8 cellular contexts compared by ENCODE assay signal in genomic region chr2:226791056-226791486, GRCh38. TPM values are rescaled to one million over a fixed set of nuclear protein-coding genes. Genes with fewer than 3 reads are reported as not detected.
DNase-seq lines count a peak whose midpoint lies in the region; ATAC-seq and TF ChIP-seq lines count a peak whose summit lies in the region.

No MANE protein-coding gene starts in this region.

- 0 out of 2 replicates have a peak overlapping the region, but pooled peaks have one; percentile 30 for H2BK20ac ChIP-seq in IMR-90 (ENCODE audit: low read depth, low read length)

- POLR2A ChIA-PET in IMR-90 (lab: Charles Lee; ENCODE audit: unreplicated experiment) = no interaction called here

- H3K4me3 ChIP-seq in IMR-90 (ENCODE audit: insufficient read depth, low read depth, low read length) (peak overlapping the region; percentile 52), esophagus (ENCODE audit: low read depth in 1 of 2, low read length in 2 of 2) (peak overlapping the region; percentile 63 to 70), mucosa of rectum (ENCODE audit: low read length in 2 of 2) (peak overlapping the region; percentile 81 to 89), vagina (peak overlapping the region; percentile 61 to 65)

- H3K27me3 ChIP-seq in IMR-90 (ENCODE audit: control insufficient read depth, insufficient read depth, low read length) = no peaks in the 10 kb centered on the region
- H3K27me3 ChIP-seq in esophagus (ENCODE audit: control insufficient read depth in 1 of 2, insufficient read depth in 2 of 2, low read length in 2 of 2) = no peaks in the 10 kb centered on the region
- no peaks in the 10 kb centered on the region for H3K27me3 ChIP-seq in mucosa of rectum (ENCODE audit: control insufficient read depth in 2 of 2, insufficient read depth in 2 of 2, low read length in 2 of 2)
- H3K27me3 ChIP-seq in vagina = no peaks in the 10 kb centered on the region

- H2AFZ ChIP-seq in IMR-90 (replicated peaks; ENCODE audit: low read length, poor library complexity) = peak overlapping the region; percentile 85

- H3K4me1 ChIP-seq in IMR-90 (ENCODE audit: control insufficient read depth, insufficient read depth, low read length) (peaks cover 8% of the 10 kb centered on the region), esophagus (ENCODE audit: control insufficient read depth in 2 of 2, insufficient read depth in 2 of 2, low read length in 1 of 2) (peaks cover 0 to 9% of the 10 kb centered on the region in 2 donors), mucosa of rectum (ENCODE audit: control insufficient read depth in 2 of 2, insufficient read depth in 2 of 2, low read length in 2 of 2) (peaks cover 6 to 12% of the 10 kb centered on the region in 2 donors), vagina (peaks cover 59% of the 10 kb centered on the region)

- dilution Hi-C loops in IMR-90 (cut with HindIII; ENCODE audit: low sequenced_read_pairs, unreplicated experiment) = no loop called here

- intact Hi-C loops in IMR-90 (cut with micrococcal nuclease) (loop anchor here (5.0 to 10.0 kb wide), 6 partner anchors 34 to 486 kb away; no protein-coding TSS in a partner anchor), vagina (cut with DNase I) (loop anchor here (10.0 kb wide), 3 partner anchors 46 to 896 kb away; no protein-coding TSS in a partner anchor)

- peak overlapping the region; percentile 66 for H3K4me2 ChIP-seq in IMR-90 (ENCODE audit: low read depth, low read length)

- H3K9ac ChIP-seq in IMR-90 (ENCODE audit: low read depth, low read length) = peak overlapping the region; percentile 73
- H3K9ac ChIP-seq in mucosa of rectum (ENCODE audit: low read depth in 1 of 2, low read length in 2 of 2) = peak overlapping the region; percentile 63 to 86

- no peak for TF ChIP-seq CTCF in IMR-90 (conservative IDR thresholded peaks at IDR 0.05; ENCODE audit: low read depth, low read length)
- TF ChIP-seq CTCF in vagina (IDR thresholded peaks at IDR 0.05) = no peak

- H3K23ac ChIP-seq in IMR-90 (ENCODE audit: low read depth, low read length) = peak overlapping the region; percentile 88

- in situ Hi-C loops in IMR-90 (cut with MboI; ENCODE audit: low sequenced_read_pairs) = loop anchor here (5.0 to 25.0 kb wide), 3 partner anchors 136 to 1679 kb away; no protein-coding TSS in a partner anchor

- WGBS in IMR-90 (ENCODE audit: extremely low coverage in 2 of 2, insufficient read length in 1 of 2), 2 experiments = 0% methylated on average over 9 of the region's 24 CpGs; no CpG with 5 or more reads in 1 of the 2 experiments
- 1% methylated on average over 24 of the region's 24 CpGs for WGBS in esophagus, 2 donors

- TF ChIP-seq RAD21 in IMR-90 (IDR thresholded peaks at IDR 0.05; ENCODE audit: low read length) = no peak

- no peak for TF ChIP-seq POLR2A in IMR-90 (IDR thresholded peaks at IDR 0.05; ENCODE audit: low read depth, low read length)
- TF ChIP-seq POLR2A in vagina (IDR thresholded peaks at IDR 0.05) = no peak

- H4K91ac ChIP-seq in IMR-90 (ENCODE audit: insufficient read depth, low read depth, low read length) = peak overlapping the region; percentile 67

- H2AK9ac ChIP-seq in IMR-90 (replicated peaks; ENCODE audit: low read depth, low read length, poor library complexity) = peak overlapping the region; percentile 89

- peak overlapping the region; percentile 87 for H3K4ac ChIP-seq in IMR-90 (ENCODE audit: low read depth, low read length)

- H3K9me3 ChIP-seq in IMR-90 (ENCODE audit: control insufficient read depth, insufficient read depth, low read length) = no peaks in the 10 kb centered on the region
- no peaks in the 10 kb centered on the region for H3K9me3 ChIP-seq in esophagus (ENCODE audit: control insufficient read depth in 2 of 2, insufficient read depth in 1 of 2, low read depth in 1 of 2, low read length in 1 of 2)
- no peaks in the 10 kb centered on the region for H3K9me3 ChIP-seq in mucosa of rectum (ENCODE audit: control insufficient read depth in 2 of 2, low read length in 2 of 2)
- H3K9me3 ChIP-seq in vagina = no peaks in the 10 kb centered on the region

- H3K36me3 ChIP-seq in IMR-90 (ENCODE audit: control insufficient read depth, insufficient read depth, low read length) (peaks cover 42% of the 10 kb centered on the region), esophagus (ENCODE audit: control insufficient read depth in 2 of 2, insufficient read depth in 2 of 2, low read length in 1 of 2) (no peaks in the 10 kb centered on the region), mucosa of rectum (ENCODE audit: control insufficient read depth in 2 of 2, insufficient read depth in 2 of 2, low read length in 2 of 2) (peaks cover 0 to under 1% of the 10 kb centered on the region in 2 donors), vagina (no peaks in the 10 kb centered on the region)

- ATAC-seq in GM21576 (IDR thresholded peaks at IDR 0.05; ENCODE audit: unreplicated experiment) (peak; percentile 52), IMR-90 (ENCODE audit: low read depth) (peak; percentile 10)

- BruUV-seq in IMR-90 (replicated peaks; lab: Mats Ljungman, UMichigan) = no TSS peak

- H3K18ac ChIP-seq in IMR-90 (ENCODE audit: low read depth, low read length) = peak overlapping the region; percentile 19; the same call in 1 of the 2 replicates

- H4K8ac ChIP-seq in IMR-90 (ENCODE audit: low read depth in 2 of 2, low read length in 2 of 2) = peak overlapping the region; percentile 75 to 78

- H3K79me1 ChIP-seq in IMR-90 (ENCODE audit: low read depth in 1 of 2, low read length in 2 of 2) = peaks cover 0 to 15% of the 10 kb centered on the region in 2 experiments; a peak in 2 of 4 replicates

- peak; percentile 58 for DNase-seq in SIG-M5 treated with dmso at 0.1 percent for 504 hours (lab: John Stamatoyannopoulos, UW; ENCODE audit: unreplicated experiment)
- no peak for DNase-seq in SIG-M5 (lab: John Stamatoyannopoulos, UW)
- peak; percentile 71 for DNase-seq in IMR-90
- peak; percentile 63 for DNase-seq in T follicular helper cell (ENCODE audit: low read depth)
- peak in 1 of 2 donors; percentile 90 for DNase-seq in vagina (ENCODE audit: extremely low spot score in 2 of 2)

- H2BK5ac ChIP-seq in IMR-90 (ENCODE audit: low read depth, low read length, poor library complexity, severe bottlenecking) = peak overlapping the region; percentile 79

- peak overlapping the region; percentile 73 for H3K56ac ChIP-seq in IMR-90 (ENCODE audit: extremely low read depth, insufficient read depth, low read length)

- CTCF ChIA-PET in IMR-90 (lab: Yijun Ruan, JAX) = interaction anchor here (1.2 to 1.3 kb wide), 2 partner anchors 673 to 902 kb away, joined by 3 to 5 read pairs; no protein-coding TSS in a partner anchor

- H3K27ac ChIP-seq in IMR-90 (ENCODE audit: insufficient read depth, low read length) (peak overlapping the region; percentile 90), esophagus (ENCODE audit: low read depth in 2 of 2, low read length in 1 of 2) (peak overlapping the region; percentile 87 to 92), mucosa of rectum (ENCODE audit: low read depth in 2 of 2, low read length in 2 of 2) (peak overlapping the region; percentile 88 to 90), vagina (peak overlapping the region; percentile 95)

- H3K14ac ChIP-seq in IMR-90 (replicated peaks; ENCODE audit: low read depth, low read length) = peak overlapping the region; percentile 73

- H2AK5ac ChIP-seq in IMR-90 (ENCODE audit: low read depth, low read length) = peak overlapping the region; percentile 82

- peaks cover 37% of the 10 kb centered on the region for H4K20me1 ChIP-seq in IMR-90 (ENCODE audit: insufficient read depth, low read length)

- peak overlapping the region; percentile 63; the same call in 2 of the 3 replicates for H2BK15ac ChIP-seq in IMR-90 (ENCODE audit: low read depth, low read length)

- peak overlapping the region; percentile 27; the same call in 1 of the 2 replicates for H4K5ac ChIP-seq in IMR-90 (ENCODE audit: low read depth, low read length)

- peak overlapping the region; percentile 77 for H2BK120ac ChIP-seq in IMR-90 (ENCODE audit: low read depth, low read length)

- peaks cover 10% of the 10 kb centered on the region; the same call in 1 of the 2 replicates for H3K9me1 ChIP-seq in IMR-90 (ENCODE audit: insufficient read depth, low read length)

TF ChIP-seq in IMR-90, 13 proteins besides CTCF, POLR2A, EP300 and RAD21 (continues in another document):
- no peak for TF ChIP-seq RCOR1 (IDR thresholded peaks at IDR 0.05; ENCODE audit: insufficient replicate concordance, low read length)
- no peak for TF ChIP-seq NFE2L2 (IDR thresholded peaks at IDR 0.05; ENCODE audit: low read depth, low read length)
- TF ChIP-seq USF2 (IDR thresholded peaks at IDR 0.05; ENCODE audit: low read depth, low read length) = peak; percentile 43; the same call in 1 of the 2 replicates
- TF ChIP-seq MAFK (IDR thresholded peaks at IDR 0.05; ENCODE audit: low read depth, low read length) = no peak
- peak; percentile 35; the same call in 1 of the 2 replicates for TF ChIP-seq BHLHE40 (IDR thresholded peaks at IDR 0.05; ENCODE audit: low read depth, low read length)
- no peak for TF ChIP-seq ELK1 (IDR thresholded peaks at IDR 0.05; ENCODE audit: borderline replicate concordance, low read depth, low read length)
- no peak for TF ChIP-seq CHD1 (IDR thresholded peaks at IDR 0.05; ENCODE audit: low read depth, low read length)

RNA-seq across cellular contexts. Expression of gene IRS1, which starts 8.5 kb away (rescaled TPM):
- total RNA-seq in IMR-90 (2012; rRNA removed) (21.1 and 29.4 TPM in 2 replicates), vagina (16.9 TPM)
- polyA plus RNA-seq in IMR-90 (2012; rRNA removed) (37.1 and 44.5 TPM in 2 replicates), esophagus (1 to 10 TPM; 1.6 to 3.7 TPM)
- 15.4 and 40.6 TPM in 2 replicates for polyA plus RNA-seq in IMR-90 (2012; cell fraction: cytosol; rRNA removed)
- 20.3 and 39.6 TPM in 2 replicates for polyA plus RNA-seq in IMR-90 (2012; cell fraction: nucleus; rRNA removed; ENCODE audit: low replicate concordance)

RNA-seq across cellular contexts. Expression of gene RHBDD1, which starts 44.8 kb away (rescaled TPM):
- total RNA-seq in IMR-90 (2012; rRNA removed) (11.9 and 14.0 TPM in 2 replicates), vagina (27.3 TPM)
- polyA plus RNA-seq in IMR-90 (2012; rRNA removed) (9.3 and 9.7 TPM in 2 replicates), esophagus (1 to 10 TPM; 3.9 to 5.2 TPM)
- polyA plus RNA-seq in IMR-90 (2012; cell fraction: cytosol; rRNA removed) = 4.0 and 4.1 TPM in 2 replicates
- 3.8 and 8.8 TPM in 2 replicates for polyA plus RNA-seq in IMR-90 (2012; cell fraction: nucleus; rRNA removed; ENCODE audit: low replicate concordance)
